Comparison of ENCODE assay signal across 16 cellular contexts in genomic region chr9:92635760-92636159, GRCh38.
"Had no signal": no experiment of that assay in that cellular context is flagged by ENCODE, and none has a peak within 500 bp of the region (broad histone marks: within the 10 kb centered on the region; RNA-seq: fewer than 3 reads in every experiment).

No MANE protein-coding gene starts in this region.

- H3K27ac Mint-ChIP-seq: mesothelial cell of epicardium; nephron; stimulated activated naive CD8-positive, alpha-beta T cell treated with anti-CD3 and anti-CD28 coated beads, Interleukin-15, Interleukin-2, amounts not matched to agents 100 ng/mL and 50 ng/mL, for 24 hours had no signal

- H3K27me3 Mint-ChIP-seq: dendritic cell treated with granulocyte-macrophage colony-stimulating factor and Interleukin-4, amounts not matched to agents 40 ng/mL and 50 ng/mL, for 4 days; stimulated activated naive CD8-positive, alpha-beta T cell treated with anti-CD3 and anti-CD28 coated beads, Interleukin-15, Interleukin-2, amounts not matched to agents 100 ng/mL and 50 ng/mL, for 24 hours had no signal

- H3K9me3 Mint-ChIP-seq: activated naive CD4-positive, alpha-beta T cell treated with anti-CD3 and anti-CD28 coated beads, Interleukin-2, amount 50 U/mL, for 72 hours; dendritic cell treated with granulocyte-macrophage colony-stimulating factor and Interleukin-4, amounts not matched to agents 40 ng/mL and 50 ng/mL, for 4 days; mesothelial cell of epicardium; nephron; stimulated activated naive CD8-positive, alpha-beta T cell treated with anti-CD3 and anti-CD28 coated beads, Interleukin-15, Interleukin-2, amounts not matched to agents 100 ng/mL and 50 ng/mL, for 24 hours had no signal

- H3K4me3 Mint-ChIP-seq: dendritic cell treated with granulocyte-macrophage colony-stimulating factor and Interleukin-4, amounts not matched to agents 40 ng/mL and 50 ng/mL, for 4 days; mesothelial cell of epicardium; nephron; stimulated activated naive CD8-positive, alpha-beta T cell treated with anti-CD3 and anti-CD28 coated beads, Interleukin-15, Interleukin-2, amounts not matched to agents 100 ng/mL and 50 ng/mL, for 24 hours had no signal

- DNase-seq: activated CD4-positive, alpha-beta T cell treated with anti-CD3 and anti-CD28 coated beads for 1 hour; activated CD4-positive, alpha-beta T cell treated with anti-CD3 and anti-CD28 coated beads, Interleukin-2, amount 50 U/mL, for 48 hours; activated gamma-delta T cell; amniotic stem cell; effector CD8-positive, alpha-beta T cell; esophagus squamous epithelium; left cardiac atrium; stimulated activated CD4-positive, alpha-beta T cell treated with anti-CD3 and anti-CD28 coated beads, Interleukin-1b, Interleukin-23, amount 100 ng/mL, for 48 hours; SW 1271; T-helper 2 cell; trophoblast cell had no signal

- ATAC-seq: activated naive CD4-positive, alpha-beta T cell treated with anti-CD3 and anti-CD28 coated beads, Interleukin-2, amount 50 U/mL, for 72 hours had no signal
